Comparison of ENCODE assay signal across 13 cellular contexts in genomic region chr4:67684839-67685531, GRCh38. TPM values are rescaled to one million over a fixed set of nuclear protein-coding genes. Genes with fewer than 3 reads are reported as not detected.
DNase-seq lines count a peak whose midpoint lies in the region; ATAC-seq and TF ChIP-seq lines count a peak whose summit lies in the region.
"Had no signal": no experiment of that assay in that cellular context is flagged by ENCODE, and none has a peak within 500 bp of the region (broad histone marks: within the 10 kb centered on the region; RNA-seq: fewer than 3 reads in every experiment).

No MANE protein-coding gene starts in this region.

- TF ChIP-seq CTCF in AG04450 (IDR thresholded peaks at IDR 0.05; ENCODE audit: low read depth, low read length) (no peak), epithelial cell of esophagus (IDR thresholded peaks at IDR 0.05; ENCODE audit: insufficient read depth, low read depth, low read length, missing control alignments) (no peak)

- H3K27ac ChIP-seq in AG04450 (ENCODE audit: low read depth, low read length) = peak overlapping the region; percentile 59
- H3K27ac ChIP-seq: neutrophil, thoracic aorta had no signal

- POLR2A ChIA-PET in AG04450 (lab: Yijun Ruan, JAX) = no interaction called here

- peak; percentile 68 for ATAC-seq in GM19043 (IDR thresholded peaks at IDR 0.05; ENCODE audit: low read depth, unreplicated experiment)

- DNase-seq in AG04450 (ENCODE audit: low read depth, low spot score) (no peak), M059J (ENCODE audit: low read depth) (peak; percentile 56), epithelial cell of esophagus (ENCODE audit: low read depth) (peak; percentile 61), NCI-H1417 treated with DMSO at 0.1 percent for 48 hours (lab: John Stamatoyannopoulos, UW) (no peak), HT-29 (ENCODE audit: low spot score) (no peak), DMS79 treated with DMSO at 0.1 percent for 48 hours (lab: John Stamatoyannopoulos, UW) (no peak), LoVo (ENCODE audit: low spot score) (no peak)
- DNase-seq: CD4-positive, alpha-beta T cell; H9; stimulated activated CD4-positive, alpha-beta T cell treated with anti-CD3 and anti-CD28 coated beads, Interleukin-4, amount 100 ng/mL, for 1 hour had no signal

- H3K27me3 ChIP-seq in AG04450 (ENCODE audit: control insufficient read depth, insufficient read depth, low read length) = no peaks in the 10 kb centered on the region
- H3K27me3 ChIP-seq: neutrophil had no signal

- H3K4me3 ChIP-seq in AG04450 (ENCODE audit: low read depth, low read length) (no peak overlapping the region), epithelial cell of esophagus (ENCODE audit: low read length) (no peak overlapping the region)
- H3K4me3 ChIP-seq: thoracic aorta had no signal

- H3K9me3 ChIP-seq in AG04450 (ENCODE audit: control insufficient read depth, insufficient read depth, low read length) = no peaks in the 10 kb centered on the region
- H3K9me3 ChIP-seq: neutrophil, thoracic aorta had no signal

- CTCF ChIA-PET in AG04450 (lab: Charles Lee) = no interaction called here

RNA-seq across cellular contexts. Expression of gene UBA6, which starts 16.0 kb away (rescaled TPM):
- polyA plus RNA-seq in AG04450 (2011; rRNA removed) = 83.7 and 119 TPM in 2 replicates
- 84.5 and 141 TPM in 2 replicates for polyA minus RNA-seq in AG04450 (2011; rRNA and poly(A)+ RNA removed)
- 89.4 and 132 TPM in 2 replicates for total RNA-seq in M059J (2014; rRNA removed; shearing (Covaris generic))
- total RNA-seq in HT-29 (2014; rRNA removed; shearing (Covaris generic)) = 28.9 and 29.6 TPM in 2 replicates

Comparison
In these comparisons a context has a peak if more than half of its experiments do, and no peak if none do; other contexts are left out.
1. DNase-seq: peak in M059J (single experiment) and epithelial cell of esophagus (single experiment); none in AG04450 (single experiment), NCI-H1417 treated with DMSO at 0.1 percent for 48 hours (single experiment), HT-29 (single experiment), DMS79 treated with DMSO at 0.1 percent for 48 hours (single experiment) and LoVo (single experiment).